9 cellular contexts compared by ENCODE assay signal in the genomic region with DNA sequence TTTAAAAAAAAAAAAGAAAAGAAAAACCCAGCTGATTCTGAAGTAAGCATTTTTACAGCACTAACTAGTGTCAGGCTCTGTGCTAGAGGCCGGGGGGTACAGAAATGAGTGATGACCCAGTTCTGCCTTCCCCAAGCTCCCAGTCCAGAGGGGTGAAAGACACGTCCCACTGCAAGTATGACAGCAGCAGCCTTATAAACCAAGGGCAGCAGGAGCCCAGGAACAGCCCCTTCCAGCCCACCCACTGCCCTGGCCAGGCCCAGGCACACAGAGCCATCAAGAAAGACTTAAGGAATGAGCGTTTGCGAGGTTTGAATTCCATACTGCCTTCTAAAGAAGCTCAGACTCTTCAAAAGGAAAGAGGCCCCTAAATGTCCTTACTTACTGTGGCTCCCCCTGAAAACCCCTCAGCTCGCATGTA. TPM values are rescaled to one million over a fixed set of nuclear protein-coding genes. Genes with fewer than 3 reads are reported as not detected.
A peak's percentile ranks its signal among the peaks of the same experiment; 100 is the strongest.
DNase-seq lines count a peak whose midpoint lies in the region; ATAC-seq, FAIRE-seq and TF ChIP-seq lines count a peak whose summit lies in the region.
"Had no signal": no experiment of that assay in that cellular context is flagged by ENCODE, and none has a peak within 500 bp of the region (broad histone marks: within the 10 kb centered on the region; RNA-seq: fewer than 3 reads in every experiment).

No MANE protein-coding gene starts in this region.

- H3K4me3 Mint-ChIP-seq in CD14-positive monocyte: no peak overlapping the region

- peak overlapping the region; percentile 16 for H4K5ac ChIP-seq in IMR-90 (ENCODE audit: low read depth, low read length)
- no peak overlapping the region for H4K5ac ChIP-seq in H1 (ENCODE audit: insufficient read length, low read depth, low read length)

- no peak for DNase-seq in CD14-positive monocyte (ENCODE audit: low spot score)
- peak; percentile 35 for DNase-seq in IMR-90
- no peak for DNase-seq in H1 (ENCODE audit: low read depth in 1 of 2, low spot score in 2 of 2)
- DNase-seq in G401 (ENCODE audit: low spot score): no peak
- DNase-seq: cerebellar nuclear complex had no signal

- H2BK15ac ChIP-seq in IMR-90 (ENCODE audit: low read depth, low read length): peak overlapping the region; percentile 76; the same call in 1 of the 3 replicates
- no peak overlapping the region for H2BK15ac ChIP-seq in H1 (ENCODE audit: low read length)

- H2BK5ac ChIP-seq in IMR-90 (ENCODE audit: low read depth, low read length, poor library complexity, severe bottlenecking) (peak overlapping the region; percentile 87), H1 (ENCODE audit: low read depth, low read length) (peak overlapping the region; percentile 90)

- peak; percentile 24 for ATAC-seq in IMR-90 (ENCODE audit: low read depth)
- ATAC-seq in HG03097 (IDR thresholded peaks at IDR 0.05; ENCODE audit: low FRiP score, unreplicated experiment): no peak
- ATAC-seq in GM18868 (IDR thresholded peaks at IDR 0.05; ENCODE audit: unreplicated experiment): no peak
- ATAC-seq in HG03280 (IDR thresholded peaks at IDR 0.05; ENCODE audit: unreplicated experiment): no peak

- no peaks in the 10 kb centered on the region for H3K9me3 Mint-ChIP-seq in CD14-positive monocyte

- peak overlapping the region; percentile 28 to 84; a peak in 3 of 4 replicates for H4K8ac ChIP-seq in IMR-90 (ENCODE audit: low read depth in 2 of 2, low read length in 2 of 2)
- H4K8ac ChIP-seq in H1 (ENCODE audit: extremely low read depth, insufficient read depth, low read length): no peak overlapping the region

- H3K36me3 Mint-ChIP-seq in CD14-positive monocyte: peaks cover 18 to 34% of the 10 kb centered on the region in 2 donors

- H3K27me3 ChIP-seq in IMR-90 (ENCODE audit: control insufficient read depth, insufficient read depth, low read length) (no peaks in the 10 kb centered on the region), H1 (replicated peaks in 1 of 4; ENCODE audit: control insufficient read depth in 3 of 4, extremely low read depth in 1 of 4, insufficient read depth in 3 of 4, low read length in 3 of 4) (no peaks in the 10 kb centered on the region), neuron (ENCODE audit: insufficient read depth, low read length) (no peaks in the 10 kb centered on the region)

- peaks cover 41 to 98% of the 10 kb centered on the region in 2 experiments for H3K79me2 ChIP-seq in H1 (ENCODE audit: control insufficient read depth in 1 of 2, insufficient read depth in 2 of 2, low read length in 2 of 2)

- dilution Hi-C loops in IMR-90 (cut with HindIII; ENCODE audit: low sequenced_read_pairs, unreplicated experiment): no loop called here

- H3K9ac ChIP-seq in IMR-90 (ENCODE audit: low read depth, low read length) (peak overlapping the region; percentile 51), H1 (replicated peaks in 1 of 4; ENCODE audit: extremely low read depth in 1 of 4, low read depth in 3 of 4, low read length in 3 of 4) (peak overlapping the region in 1 of 4 experiments; percentile 13; a peak in 2 of 7 replicates)

- TF ChIP-seq CTCF in CD14-positive monocyte (IDR thresholded peaks at IDR 0.05) (no peak), IMR-90 (conservative IDR thresholded peaks at IDR 0.05; ENCODE audit: low read depth, low read length) (no peak), H1 (IDR thresholded peaks at IDR 0.05; ENCODE audit: control extremely low read depth in 1 of 3, insufficient read depth in 1 of 3, low read depth in 1 of 3, low read length in 3 of 3) (no peak)

- H4K20me1 ChIP-seq in IMR-90 (ENCODE audit: insufficient read depth, low read length) (peaks cover 48% of the 10 kb centered on the region), H1 (replicated peaks in 1 of 2; ENCODE audit: control insufficient read depth in 1 of 2, insufficient read depth in 2 of 2, low read length in 2 of 2) (peaks cover 0 to 5% of the 10 kb centered on the region in 2 experiments)

- no peak overlapping the region for H3K4me3 ChIP-seq in IMR-90 (ENCODE audit: insufficient read depth, low read depth, low read length)
- H3K4me3 ChIP-seq in H1 (ENCODE audit: extremely low read depth in 1 of 4, insufficient read depth in 2 of 4, low read depth in 3 of 4, low read length in 4 of 4): peak overlapping the region in 3 of 4 experiments; percentile 27 to 54 (median 38); a peak in 4 of 8 replicates
- peak overlapping the region; percentile 45 for H3K4me3 ChIP-seq in neuron (ENCODE audit: low read length)

- no peak for TF ChIP-seq EP300 in H1 (IDR thresholded peaks at IDR 0.05; ENCODE audit: borderline replicate concordance in 1 of 2, low read depth in 2 of 2, low read length in 2 of 2)

- POLR2A ChIA-PET in IMR-90 (lab: Charles Lee; ENCODE audit: unreplicated experiment): interaction anchor here (0.5 to 1.0 kb wide), 3 partner anchors 9 to 88 kb away, joined by 3 to 4 read pairs (median 4); no protein-coding TSS in a partner anchor
- POLR2A ChIA-PET in H1 (lab: Charles Lee; ENCODE audit: partially characterized antibody): interaction anchor here (1.1 to 6.2 kb wide), 6 partner anchors 10 to 122 kb away, joined by 3 to 88 read pairs (median 5); a partner anchor contains a TSS

- peak overlapping the region; percentile 44; the same call in 1 of the 2 replicates for H2BK12ac ChIP-seq in H1 (ENCODE audit: low read depth, low read length)

- H3K36me3 ChIP-seq in IMR-90 (ENCODE audit: control insufficient read depth, insufficient read depth, low read length): no peaks in the 10 kb centered on the region
- no peaks in the 10 kb centered on the region for H3K36me3 ChIP-seq in H1 (ENCODE audit: control insufficient read depth in 2 of 4, insufficient read depth in 4 of 4, low read length in 3 of 4)
- no peaks in the 10 kb centered on the region for H3K36me3 ChIP-seq in neuron (ENCODE audit: insufficient read depth, low read length)

- H3K23me2 ChIP-seq in H1 (ENCODE audit: low read depth, low read length): peaks cover 5% of the 10 kb centered on the region

- peak overlapping the region; percentile 78 for H3K4ac ChIP-seq in IMR-90 (ENCODE audit: low read depth, low read length)
- no peak overlapping the region for H3K4ac ChIP-seq in H1 (replicated peaks; ENCODE audit: insufficient read length, low read depth, low read length)

- peaks cover 0 to 1% (median 1%) of the 10 kb centered on the region in 3 donors for H3K27me3 Mint-ChIP-seq in CD14-positive monocyte (ENCODE audit: low read depth in 3 of 3)

- peaks cover 40% of the 10 kb centered on the region for H3K9me1 ChIP-seq in IMR-90 (ENCODE audit: insufficient read depth, low read length)

- in situ Hi-C loops in IMR-90 (cut with MboI; ENCODE audit: low sequenced_read_pairs): no loop called here
- in situ Hi-C loops in G401 (cut with HindIII; ENCODE audit: low sequenced_read_pairs): loop anchor here (5.0 kb wide), 1 partner anchor 96 kb away; no protein-coding TSS in a partner anchor

- H3K9me3 ChIP-seq in IMR-90 (ENCODE audit: control insufficient read depth, insufficient read depth, low read length) (no peaks in the 10 kb centered on the region), H1 (ENCODE audit: insufficient read depth in 2 of 2, low read depth in 1 of 2, low read length in 1 of 2) (no peaks in the 10 kb centered on the region; a peak in 1 of 4 replicates), neuron (ENCODE audit: low read length) (no peaks in the 10 kb centered on the region)

- H2BK120ac ChIP-seq in IMR-90 (ENCODE audit: low read depth, low read length) (peak overlapping the region; percentile 82), H1 (replicated peaks; ENCODE audit: low read depth, low read length) (peak overlapping the region; percentile 19)

- peak overlapping the region; percentile 54; the same call in 1 of the 2 replicates for H3K56ac ChIP-seq in IMR-90 (ENCODE audit: extremely low read depth, insufficient read depth, low read length)
- H3K56ac ChIP-seq in H1 (replicated peaks; ENCODE audit: insufficient read length, low read depth, low read length): no peak overlapping the region

- H4K91ac ChIP-seq in IMR-90 (ENCODE audit: insufficient read depth, low read depth, low read length) (peak overlapping the region; percentile 65), H1 (replicated peaks; ENCODE audit: insufficient read length, low read length) (peak overlapping the region; percentile 22)

- H3K4me2 ChIP-seq in IMR-90 (ENCODE audit: low read depth, low read length) (peak overlapping the region; percentile 86), H1 (ENCODE audit: insufficient read depth in 1 of 2, low read depth in 2 of 2, low read length in 2 of 2) (peak overlapping the region; percentile 73 to 90)

- H2AFZ ChIP-seq in IMR-90 (replicated peaks; ENCODE audit: low read length, poor library complexity): peak overlapping the region; percentile 58
- H2AFZ ChIP-seq in H1 (ENCODE audit: low read length): no peak overlapping the region
- H2AFZ ChIP-seq in neuron (ENCODE audit: low read depth, low read length): peak overlapping the region; percentile 44

- CTCF ChIA-PET in IMR-90 (lab: Yijun Ruan, JAX): interaction anchor here (0.6 to 1.5 kb wide), 2 partner anchors 106 to 139 kb away, joined by 4 to 7 read pairs; no protein-coding TSS in a partner anchor
- CTCF ChIA-PET in H1 (lab: Charles Lee; ENCODE audit: partially characterized antibody): interaction anchor here (1.0 to 3.5 kb wide), 11 partner anchors 9 to 181 kb away, joined by 3 to 19 read pairs (median 8); no protein-coding TSS in a partner anchor

- WGBS in IMR-90 (ENCODE audit: extremely low coverage in 2 of 2, insufficient read length in 1 of 2), 2 experiments: 0% methylated on average over 1 of the region's 5 CpGs; no CpG with 5 or more reads in 1 of the 2 experiments
- 8% methylated on average over 5 of the region's 5 CpGs; no CpG with 5 or more reads in 1 of the 2 experiments for WGBS in H1 (ENCODE audit: extremely low coverage in 1 of 2, insufficient coverage in 1 of 2, insufficient read length in 1 of 2, insufficient replicate concordance in 2 of 2, low coverage in 1 of 2, low lambda C conversion rate in 2 of 2, missing lambda C conversion rate in 1 of 2), 2 experiments

- peaks cover 61% of the 10 kb centered on the region for H3K4me1 Mint-ChIP-seq in CD14-positive monocyte

- no peak for FAIRE-seq in H1 (lab: Jason Lieb, UNC)

- TF ChIP-seq RAD21 in IMR-90 (IDR thresholded peaks at IDR 0.05; ENCODE audit: low read length) (no peak), H1 (IDR thresholded peaks at IDR 0.05 in 1 of 2, conservative IDR thresholded peaks at IDR 0.05 in 1 of 2; ENCODE audit: low read depth in 2 of 2, low read length in 2 of 2) (no peak)

- H3K27ac ChIP-seq in IMR-90 (ENCODE audit: insufficient read depth, low read length) (peak overlapping the region; percentile 58; the same call in 1 of the 2 replicates), H1 (ENCODE audit: low read depth, low read length) (peak overlapping the region; percentile 47; the same call in 1 of the 2 replicates)

- H3K79me1 ChIP-seq in IMR-90 (ENCODE audit: low read depth in 1 of 2, low read length in 2 of 2): peaks cover 48 to 87% of the 10 kb centered on the region in 2 experiments
- peaks cover 10% of the 10 kb centered on the region for H3K79me1 ChIP-seq in H1 (ENCODE audit: low read depth, low read length)

- H2BK20ac ChIP-seq in IMR-90 (ENCODE audit: low read depth, low read length): peak overlapping the region; percentile 57
- H2BK20ac ChIP-seq in H1 (ENCODE audit: low read length): 0 out of 2 replicates have a peak overlapping the region, but pooled peaks have one; percentile 55

- peak overlapping the region in 5 of 7 donors; percentile 43 to 82 (median 58) for H3K27ac Mint-ChIP-seq in CD14-positive monocyte

- H3K4me1 ChIP-seq in IMR-90 (ENCODE audit: control insufficient read depth, insufficient read depth, low read length) (peaks cover 44% of the 10 kb centered on the region), H1 (replicated peaks in 1 of 4; ENCODE audit: control insufficient read depth in 3 of 4, insufficient read depth in 4 of 4, low read length in 3 of 4) (peaks cover 32 to 61% (median 44%) of the 10 kb centered on the region in 4 experiments), neuron (ENCODE audit: insufficient read depth, low read length) (peaks cover 45% of the 10 kb centered on the region)

- H2AK9ac ChIP-seq in IMR-90 (replicated peaks; ENCODE audit: low read depth, low read length, poor library complexity): peak overlapping the region; percentile 55

- TF ChIP-seq POLR2A in IMR-90 (IDR thresholded peaks at IDR 0.05; ENCODE audit: low read depth, low read length) (no peak), H1 (IDR thresholded peaks at IDR 0.05; ENCODE audit: control extremely low read depth in 1 of 2, low read depth in 2 of 2, low read length in 2 of 2) (no peak)

- H3K18ac ChIP-seq in IMR-90 (ENCODE audit: low read depth, low read length): peak overlapping the region; percentile 49
- H3K18ac ChIP-seq in H1 (ENCODE audit: extremely low read depth, low read length): peak overlapping the region; percentile 34; the same call in 1 of the 2 replicates

- H2AK5ac ChIP-seq in IMR-90 (ENCODE audit: low read depth, low read length) (peak overlapping the region; percentile 32; the same call in 1 of the 2 replicates), H1 (ENCODE audit: low read depth, low read length) (no peak overlapping the region)

- BruUV-seq in IMR-90 (replicated peaks; lab: Mats Ljungman, UMichigan): no TSS peak

- peak overlapping the region; percentile 95 for H3K14ac ChIP-seq in IMR-90 (replicated peaks; ENCODE audit: low read depth, low read length)
- no peak overlapping the region for H3K14ac ChIP-seq in H1 (ENCODE audit: insufficient read length)

- intact Hi-C loops in CD14-positive monocyte (cut with micrococcal nuclease) (no loop called here), IMR-90 (cut with micrococcal nuclease) (loop anchor here (10.0 kb wide), 1 partner anchor 87 kb away; no protein-coding TSS in a partner anchor)

- peak overlapping the region; percentile 95 for H3K23ac ChIP-seq in IMR-90 (ENCODE audit: low read depth, low read length)
- H3K23ac ChIP-seq in H1 (ENCODE audit: insufficient read length): no peak overlapping the region

RNA-seq across cellular contexts. Expression of a gene that starts 10.1 kb away (rescaled TPM):
- 1 to 10 TPM in 1 of 2 donors, under 1 TPM in 1; 0.58 to 2.0 TPM for polyA plus RNA-seq in CD14-positive monocyte
- 6.3 and 6.7 TPM in 2 replicates for total RNA-seq in IMR-90 (2012; rRNA removed)
- polyA plus RNA-seq in IMR-90 (2012; rRNA removed): 9.9 and 11.1 TPM in 2 replicates
- polyA plus RNA-seq in IMR-90 (2012; cell fraction: cytosol; rRNA removed): 3.8 and 6.1 TPM in 2 replicates
- 26.9 and 30.3 TPM in 2 replicates for polyA plus RNA-seq in IMR-90 (2012; cell fraction: nucleus; rRNA removed; ENCODE audit: low replicate concordance)
- 21.5 and 22.8 TPM in 2 replicates for total RNA-seq in H1 (2021; fragmentation: NEBNext Ultra II Directional; extraction: Animal tissue kit (Norgen Biotek cat#: 25700))
- polyA plus RNA-seq in H1 (2011; rRNA removed): 10.8 and 14.9 TPM in 2 replicates
- polyA plus RNA-seq in H1 (2011; cell fraction: cytosol; rRNA removed): 7.8 TPM
- 23.3 TPM for polyA plus RNA-seq in H1 (2011; cell fraction: nucleus; rRNA removed)
- polyA plus RNA-seq in H1 (2012, experiment 1 of 2): 14.0 to 17.0 TPM (median 15.2 TPM) in 4 replicates
- 3.9 TPM for polyA plus RNA-seq in H1 (2012, experiment 2 of 2)
- polyA plus RNA-seq in H1 (2013, experiment 1 of 2): 10.3 TPM
- polyA plus RNA-seq in H1 (2013, experiment 2 of 2): 10.3 TPM
- 12.4 and 15.8 TPM in 2 replicates for polyA minus RNA-seq in H1 (2011; rRNA and poly(A)+ RNA removed)
- 14.0 TPM for polyA minus RNA-seq in H1 (2011; cell fraction: cytosol; rRNA and poly(A)+ RNA removed)
- polyA minus RNA-seq in H1 (2011; cell fraction: nucleus; rRNA and poly(A)+ RNA removed): 18.1 TPM
- 3.3 and 3.8 TPM in 2 replicates for total RNA-seq in G401 (2014; rRNA removed; shearing (Covaris generic))
